25 cellular contexts compared by ENCODE assay signal in genomic region chr4:53147179-53147578, GRCh38.
DNase-seq lines count a peak whose midpoint lies in the region; ATAC-seq, FAIRE-seq and TF ChIP-seq lines count a peak whose summit lies in the region.
"Had no signal": no experiment of that assay in that cellular context is flagged by ENCODE, and none has a peak within 500 bp of the region (broad histone marks: within the 10 kb centered on the region; RNA-seq: fewer than 3 reads in every experiment).

No MANE protein-coding gene starts in this region.

- ATAC-seq in right lobe of liver, result peak; percentile 48 to 76 (median 66)
- ATAC-seq in HG03469 (IDR thresholded peaks at IDR 0.05; ENCODE audit: unreplicated experiment), result no peak
- ATAC-seq: A549, GM12878 had no signal

- peak overlapping the region in 1 of 3 donors; percentile 5 for H3K27ac ChIP-seq in right lobe of liver
- H3K27ac ChIP-seq: A549; BLaER1 treated with 17β-estradiol and CSF1 and Interleukin-3, amounts not matched to agents 10 nM and 100 nM had no signal

- DNase-seq in fibroblast of gingiva (ENCODE audit: low read depth), result peak; percentile 9
- DNase-seq in fibroblast of villous mesenchyme (ENCODE audit: low read depth), result peak; percentile 29
- DNase-seq in right lobe of liver, result no peak
- DNase-seq in dermis blood vessel endothelial cell, result no peak
- DNase-seq in frontal cortex (ENCODE audit: low spot score in 2 of 2), result no peak
- DNase-seq: 8988T; ACHN; AML-193; BE2C; CD4-positive, alpha-beta T cell; CD8-positive, alpha-beta memory T cell; DMS 273 treated with DMSO at 0.1 percent for 48 hours; DMS79; EL; GDM1; GOT3; HFFc6 had no signal

- H3K27me3 ChIP-seq in right lobe of liver, result no peaks in the 10 kb centered on the region
- H3K27me3 ChIP-seq: BE2C; BLaER1 treated with 17β-estradiol and CSF1 and Interleukin-3, amounts not matched to agents 10 nM and 100 nM had no signal

- no peak for TF ChIP-seq CTCF in fibroblast of villous mesenchyme (IDR thresholded peaks at IDR 0.05; ENCODE audit: insufficient read depth, low read depth, low read length)
- no peak for TF ChIP-seq CTCF in right lobe of liver (IDR thresholded peaks at IDR 0.05)

- 56% methylated on average over 4 of the region's 4 CpGs for WGBS in right lobe of liver (ENCODE audit: insufficient coverage, low coverage, low lambda C conversion rate, missing lambda C conversion rate)

- H3K4me3 ChIP-seq in fibroblast of villous mesenchyme (ENCODE audit: low read depth, low read length) (no peak overlapping the region), right lobe of liver (no peak overlapping the region)
- H3K4me3 ChIP-seq: A549; BLaER1 treated with 17β-estradiol and CSF1 and Interleukin-3, amounts not matched to agents 10 nM and 100 nM; GM12878; HAP-1 had no signal

- FAIRE-seq in frontal cortex (lab: Jason Lieb, UNC), result no peak
- FAIRE-seq: A549, D721Med, GM12878, GM18507, H54 had no signal

- peaks cover 0 to 23% (median 9%) of the 10 kb centered on the region in 4 donors for H3K4me1 ChIP-seq in right lobe of liver
- H3K4me1 ChIP-seq: A549; BE2C; BLaER1 treated with 17β-estradiol and CSF1 and Interleukin-3, amounts not matched to agents 10 nM and 100 nM had no signal

- TF ChIP-seq POLR2A in right lobe of liver (IDR thresholded peaks at IDR 0.05), result no peak

- peaks cover 0 to 5% (median 0%) of the 10 kb centered on the region in 4 donors for H3K36me3 ChIP-seq in right lobe of liver
- H3K36me3 ChIP-seq: HAP-1 had no signal

- intact Hi-C loops in right lobe of liver (cut with DNase I), result no loop called here

- H3K9me3 ChIP-seq in right lobe of liver, result no peaks in the 10 kb centered on the region
- H3K9me3 ChIP-seq: A549; BE2C; BLaER1 treated with 17β-estradiol and CSF1 and Interleukin-3, amounts not matched to agents 10 nM and 100 nM; HAP-1 had no signal

Comparison
In these comparisons a context has a peak if more than half of its experiments do, and no peak if none do; other contexts are left out.
1. DNase-seq: peak in fibroblast of gingiva (single experiment) and fibroblast of villous mesenchyme (single experiment); none in right lobe of liver (0 of 3), dermis blood vessel endothelial cell (single experiment) and frontal cortex (0 of 2).